In genomic region chr6:40977085-40977484, GRCh38 we compare ENCODE assay signal across 8 cellular contexts.
"Had no signal": no experiment of that assay in that cellular context is flagged by ENCODE, and none has a peak within 500 bp of the region (broad histone marks: within the 10 kb centered on the region; RNA-seq: fewer than 3 reads in every experiment).

No MANE protein-coding gene starts in this region.

- ATAC-seq: GM12878 had no signal

- DNase-seq: GDM1, GF-D8 had no signal

- H3K4me3 ChIP-seq: GM12878 had no signal

- FAIRE-seq: G401.6, GM12878, GM12891, GM12892, GM18507, GM19239 had no signal
